In the genomic region with DNA sequence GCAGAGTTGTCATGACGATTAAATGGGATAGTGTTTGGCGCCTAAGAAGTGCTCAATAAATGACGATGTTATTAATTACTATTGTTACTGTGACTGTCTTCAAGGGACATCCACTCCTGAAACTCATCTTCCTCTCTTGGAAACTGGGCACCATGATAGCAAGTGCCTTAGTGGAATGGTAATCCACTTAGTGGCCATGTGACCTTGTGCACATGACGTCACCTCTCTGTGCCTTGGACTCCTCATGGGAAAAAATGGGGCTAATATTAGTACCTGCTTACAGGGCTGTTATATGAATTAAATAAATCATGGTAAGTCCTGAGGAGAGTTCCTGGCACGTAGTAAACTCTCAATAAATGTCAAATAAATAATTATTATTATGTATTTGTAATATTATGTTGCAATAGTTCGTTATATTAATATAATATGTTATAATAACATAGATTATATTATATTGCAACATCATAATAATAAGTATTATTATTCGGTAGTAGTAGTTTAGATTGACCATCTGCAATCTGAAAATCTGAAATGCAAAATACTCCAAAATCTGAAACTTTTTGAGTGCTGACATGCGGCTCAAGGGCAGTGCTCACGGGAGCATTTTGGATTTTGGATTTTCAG, we compare ENCODE assay signal across 27 cellular contexts. TPM values are rescaled to one million over a fixed set of nuclear protein-coding genes. Genes with fewer than 3 reads are reported as not detected.
"Had no signal": no experiment of that assay in that cellular context is flagged by ENCODE, and none has a peak within 500 bp of the region (broad histone marks: within the 10 kb centered on the region; RNA-seq: fewer than 3 reads in every experiment).

No MANE protein-coding gene starts in this region.

- H3K4me3 ChIP-seq: neural progenitor cell, ovary, psoas muscle, skin epidermis, smooth muscle cell, spleen, stomach, thoracic aorta, thyroid gland, tibial nerve, upper lobe of left lung, vagina had no signal

- H3K9ac ChIP-seq: neural progenitor cell, parathyroid adenoma had no signal

- H3K9me3 ChIP-seq: ovary, psoas muscle, spleen, stomach, thoracic aorta, thyroid gland, tibial nerve, upper lobe of left lung, vagina had no signal

- H3K4me1 ChIP-seq: neural progenitor cell, psoas muscle, spleen, upper lobe of left lung had no signal

- ATAC-seq: natural killer cell; psoas muscle; right cardiac atrium; sciatic nerve; stimulated activated effector memory CD8-positive, alpha-beta T cell treated with anti-CD3 and anti-CD28 coated beads, Interleukin-12 subunit alpha, Interleukin-12 subunit beta, amount 100 ng/mL, for 72 hours; stimulated activated naive B cell treated with anti-CD40 and anti-IgM and Interleukin-4, amounts not matched to agents 10 μg/mL and 1 μg/mL and 100 μg/mL, for 72 hours had no signal

- H3K36me3 ChIP-seq: neural progenitor cell, ovary, spleen, stomach, thoracic aorta, thyroid gland, tibial nerve, upper lobe of left lung, vagina had no signal

- H3K4me2 ChIP-seq: neural progenitor cell, smooth muscle cell had no signal

- DNase-seq: natural killer cell; occipital lobe; ovary; posterior cingulate gyrus; psoas muscle; right cardiac atrium; spleen; stimulated activated CD4-positive, alpha-beta T cell treated with anti-CD3 and anti-CD28 coated beads, Interleukin-15, amount 100 ng/mL, for 24 hours; stimulated activated CD4-positive, alpha-beta T cell treated with anti-CD3 and anti-CD28 coated beads, Interleukin-2, amount 100 ng/mL, for 24 hours; stimulated activated CD4-positive, alpha-beta T cell treated with anti-CD3 and anti-CD28 coated beads, Interleukin-2, amount 100 ng/mL, for 48 hours; stimulated activated CD4-positive, alpha-beta T cell treated with anti-CD3 and anti-CD28 coated beads, Interleukin-4, amount 100 ng/mL, for 24 hours; stimulated activated naive B cell treated with anti-CD40 and anti-IgM and Interleukin-4, amounts not matched to agents 10 μg/mL and 1 μg/mL and 100 μg/mL, for 72 hours; stimulated activated naive CD4-positive, alpha-beta T cell treated with Interleukin-2 at 50 U/mL for 16 hours; stomach; thyroid gland; trophoblast cell; upper lobe of left lung had no signal

- H2AFZ ChIP-seq: neural progenitor cell, parathyroid adenoma had no signal

- H3K27me3 ChIP-seq: neural progenitor cell, ovary, thyroid gland, tibial nerve, upper lobe of left lung, vagina had no signal

- H3K27ac ChIP-seq: neural progenitor cell, ovary, parathyroid adenoma, psoas muscle, skin epidermis, spleen, stomach, thoracic aorta, upper lobe of left lung, vagina had no signal

RNA-seq across cellular contexts. Expression of gene EYA2, which starts 40.9 kb away (rescaled TPM):
- total RNA-seq: renal cortical epithelial cell had no signal
